In the genomic region with DNA sequence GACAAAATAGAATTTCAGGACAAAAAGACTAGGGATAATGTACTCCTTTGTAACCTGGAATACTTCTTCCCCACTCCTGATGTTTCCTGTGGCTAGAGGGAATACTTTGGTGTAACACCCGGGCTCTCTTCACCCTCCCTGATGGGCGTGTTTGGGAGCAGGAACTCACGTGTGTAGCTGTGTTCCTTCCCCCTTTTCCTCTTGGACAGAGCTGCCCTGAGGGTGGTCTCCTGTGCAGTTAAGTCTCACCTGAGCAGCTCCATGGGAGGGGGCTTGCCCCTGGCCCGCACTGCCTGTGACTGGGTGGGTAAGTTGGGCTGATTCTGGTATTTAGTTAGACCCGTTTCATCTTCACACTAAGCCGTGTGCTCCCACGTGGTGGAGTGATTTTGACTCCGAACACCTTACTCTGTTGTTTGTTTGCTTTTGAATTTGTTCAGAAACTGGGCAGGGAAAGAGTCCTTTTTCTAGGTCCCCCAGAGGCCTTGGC, we compare ENCODE assay signal across 1 cellular context.
TF ChIP-seq lines count a peak whose summit lies in the region.

No MANE protein-coding gene starts in this region.

TF ChIP-seq in HepG2, 621 proteins besides CTCF, POLR2A, EP300 and RAD21 (continued from another document):
- TF ChIP-seq, protein P1, sequence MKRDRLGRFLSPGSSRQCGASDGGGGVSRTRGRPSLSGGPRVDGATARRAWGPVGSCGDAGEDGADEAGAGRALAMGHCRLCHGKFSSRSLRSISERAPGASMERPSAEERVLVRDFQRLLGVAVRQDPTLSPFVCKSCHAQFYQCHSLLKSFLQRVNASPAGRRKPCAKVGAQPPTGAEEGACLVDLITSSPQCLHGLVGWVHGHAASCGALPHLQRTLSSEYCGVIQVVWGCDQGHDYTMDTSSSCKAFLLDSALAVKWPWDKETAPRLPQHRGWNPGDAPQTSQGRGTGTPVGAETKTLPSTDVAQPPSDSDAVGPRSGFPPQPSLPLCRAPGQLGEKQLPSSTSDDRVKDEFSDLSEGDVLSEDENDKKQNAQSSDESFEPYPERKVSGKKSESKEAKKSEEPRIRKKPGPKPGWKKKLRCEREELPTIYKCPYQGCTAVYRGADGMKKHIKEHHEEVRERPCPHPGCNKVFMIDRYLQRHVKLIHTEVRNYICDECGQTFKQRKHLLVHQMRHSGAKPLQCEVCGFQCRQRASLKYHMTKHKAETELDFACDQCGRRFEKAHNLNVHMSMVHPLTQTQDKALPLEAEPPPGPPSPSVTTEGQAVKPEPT (CRISPR knock-in tag; IDR thresholded peaks at IDR 0.05; ENCODE audit: low read depth) = peak; percentile 81; the same call in 1 of the 2 replicates
- no peak for TF ChIP-seq FLYWCH1 (CRISPR knock-in tag; IDR thresholded peaks at IDR 0.05)
- peak; percentile 57; the same call in 1 of the 2 replicates for TF ChIP-seq ZNF605 (CRISPR knock-in tag; IDR thresholded peaks at IDR 0.05)
- TF ChIP-seq RARA (CRISPR knock-in tag; IDR thresholded peaks at IDR 0.05) = peak; percentile 20; the same call in 1 of the 2 replicates
- peak; percentile 46 for TF ChIP-seq NCOA2 (CRISPR knock-in tag; IDR thresholded peaks at IDR 0.05)
- TF ChIP-seq ZFP36 (IDR thresholded peaks at IDR 0.05; ENCODE audit: borderline replicate concordance, low read depth, low read length, partially characterized antibody) = no peak
- TF ChIP-seq, protein P2, sequence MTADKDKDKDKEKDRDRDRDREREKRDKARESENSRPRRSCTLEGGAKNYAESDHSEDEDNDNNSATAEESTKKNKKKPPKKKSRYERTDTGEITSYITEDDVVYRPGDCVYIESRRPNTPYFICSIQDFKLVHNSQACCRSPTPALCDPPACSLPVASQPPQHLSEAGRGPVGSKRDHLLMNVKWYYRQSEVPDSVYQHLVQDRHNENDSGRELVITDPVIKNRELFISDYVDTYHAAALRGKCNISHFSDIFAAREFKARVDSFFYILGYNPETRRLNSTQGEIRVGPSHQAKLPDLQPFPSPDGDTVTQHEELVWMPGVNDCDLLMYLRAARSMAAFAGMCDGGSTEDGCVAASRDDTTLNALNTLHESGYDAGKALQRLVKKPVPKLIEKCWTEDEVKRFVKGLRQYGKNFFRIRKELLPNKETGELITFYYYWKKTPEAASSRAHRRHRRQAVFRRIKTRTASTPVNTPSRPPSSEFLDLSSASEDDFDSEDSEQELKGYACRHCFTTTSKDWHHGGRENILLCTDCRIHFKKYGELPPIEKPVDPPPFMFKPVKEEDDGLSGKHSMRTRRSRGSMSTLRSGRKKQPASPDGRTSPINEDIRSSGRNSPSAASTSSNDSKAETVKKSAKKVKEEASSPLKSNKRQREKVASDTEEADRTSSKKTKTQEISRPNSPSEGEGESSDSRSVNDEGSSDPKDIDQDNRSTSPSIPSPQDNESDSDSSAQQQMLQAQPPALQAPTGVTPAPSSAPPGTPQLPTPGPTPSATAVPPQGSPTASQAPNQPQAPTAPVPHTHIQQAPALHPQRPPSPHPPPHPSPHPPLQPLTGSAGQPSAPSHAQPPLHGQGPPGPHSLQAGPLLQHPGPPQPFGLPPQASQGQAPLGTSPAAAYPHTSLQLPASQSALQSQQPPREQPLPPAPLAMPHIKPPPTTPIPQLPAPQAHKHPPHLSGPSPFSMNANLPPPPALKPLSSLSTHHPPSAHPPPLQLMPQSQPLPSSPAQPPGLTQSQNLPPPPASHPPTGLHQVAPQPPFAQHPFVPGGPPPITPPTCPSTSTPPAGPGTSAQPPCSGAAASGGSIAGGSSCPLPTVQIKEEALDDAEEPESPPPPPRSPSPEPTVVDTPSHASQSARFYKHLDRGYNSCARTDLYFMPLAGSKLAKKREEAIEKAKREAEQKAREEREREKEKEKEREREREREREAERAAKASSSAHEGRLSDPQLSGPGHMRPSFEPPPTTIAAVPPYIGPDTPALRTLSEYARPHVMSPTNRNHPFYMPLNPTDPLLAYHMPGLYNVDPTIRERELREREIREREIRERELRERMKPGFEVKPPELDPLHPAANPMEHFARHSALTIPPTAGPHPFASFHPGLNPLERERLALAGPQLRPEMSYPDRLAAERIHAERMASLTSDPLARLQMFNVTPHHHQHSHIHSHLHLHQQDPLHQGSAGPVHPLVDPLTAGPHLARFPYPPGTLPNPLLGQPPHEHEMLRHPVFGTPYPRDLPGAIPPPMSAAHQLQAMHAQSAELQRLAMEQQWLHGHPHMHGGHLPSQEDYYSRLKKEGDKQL (CRISPR knock-in tag; IDR thresholded peaks at IDR 0.05; ENCODE audit: low read depth) = no peak
- no peak for TF ChIP-seq CCDC6 (CRISPR knock-in tag; IDR thresholded peaks at IDR 0.05)
- TF ChIP-seq ONECUT2 (CRISPR knock-in tag; IDR thresholded peaks at IDR 0.05) = peak; percentile 38; the same call in 1 of the 2 replicates
- peak; percentile 45; the same call in 1 of the 2 replicates for TF ChIP-seq ARNT2 (CRISPR knock-in tag; IDR thresholded peaks at IDR 0.05; ENCODE audit: low read depth)
- no peak for TF ChIP-seq ZNF20 (CRISPR knock-in tag; IDR thresholded peaks at IDR 0.05)
- TF ChIP-seq JARID2 (CRISPR knock-in tag; IDR thresholded peaks at IDR 0.05; ENCODE audit: insufficient replicate concordance) = peak; percentile 89
- TF ChIP-seq ZNF773 (CRISPR knock-in tag; IDR thresholded peaks at IDR 0.05; ENCODE audit: borderline replicate concordance) = 0 out of 2 replicates have a peak, but pooled peaks have one; percentile 51
- TF ChIP-seq MAFG (CRISPR knock-in tag; IDR thresholded peaks at IDR 0.05) = no peak
- TF ChIP-seq, protein P3, sequence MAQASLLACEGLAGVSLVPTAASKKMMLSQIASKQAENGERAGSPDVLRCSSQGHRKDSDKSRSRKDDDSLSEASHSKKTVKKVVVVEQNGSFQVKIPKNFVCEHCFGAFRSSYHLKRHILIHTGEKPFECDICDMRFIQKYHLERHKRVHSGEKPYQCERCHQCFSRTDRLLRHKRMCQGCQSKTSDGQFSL (CRISPR knock-in tag; IDR thresholded peaks at IDR 0.05) = no peak
- TF ChIP-seq HDAC1 (CRISPR knock-in tag; IDR thresholded peaks at IDR 0.05) = peak; percentile 76
- no peak; the same call in 1 of the 2 replicates for TF ChIP-seq MIER2 (CRISPR knock-in tag; IDR thresholded peaks at IDR 0.05)
- no peak for TF ChIP-seq ZNF326 (CRISPR knock-in tag; IDR thresholded peaks at IDR 0.05; ENCODE audit: borderline replicate concordance)
- no peak for TF ChIP-seq ZNF776 (CRISPR knock-in tag; IDR thresholded peaks at IDR 0.05)
- TF ChIP-seq, protein P4, sequence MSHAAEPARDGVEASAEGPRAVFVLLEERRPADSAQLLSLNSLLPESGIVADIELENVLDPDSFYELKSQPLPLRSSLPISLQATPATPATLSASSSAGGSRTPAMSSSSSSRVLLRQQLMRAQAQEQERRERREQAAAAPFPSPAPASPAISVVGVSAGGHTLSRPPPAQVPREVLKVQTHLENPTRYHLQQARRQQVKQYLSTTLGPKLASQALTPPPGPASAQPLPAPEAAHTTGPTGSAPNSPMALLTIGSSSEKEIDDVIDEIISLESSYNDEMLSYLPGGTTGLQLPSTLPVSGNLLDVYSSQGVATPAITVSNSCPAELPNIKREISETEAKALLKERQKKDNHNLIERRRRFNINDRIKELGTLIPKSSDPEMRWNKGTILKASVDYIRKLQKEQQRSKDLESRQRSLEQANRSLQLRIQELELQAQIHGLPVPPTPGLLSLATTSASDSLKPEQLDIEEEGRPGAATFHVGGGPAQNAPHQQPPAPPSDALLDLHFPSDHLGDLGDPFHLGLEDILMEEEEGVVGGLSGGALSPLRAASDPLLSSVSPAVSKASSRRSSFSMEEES (CRISPR knock-in tag; IDR thresholded peaks at IDR 0.05) = peak; percentile 88
- TF ChIP-seq ZBTB7B (CRISPR knock-in tag; IDR thresholded peaks at IDR 0.05) = peak; percentile 78
- peak; percentile 86; the same call in 1 of the 2 replicates for TF ChIP-seq REPIN1 (CRISPR knock-in tag; IDR thresholded peaks at IDR 0.05; ENCODE audit: borderline replicate concordance, low read depth)
- peak; percentile 94 for TF ChIP-seq POLR2AphosphoS5 (IDR thresholded peaks at IDR 0.05; ENCODE audit: low read depth, low read length)
- peak; percentile 75; the same call in 1 of the 2 replicates for TF ChIP-seq SPEN (CRISPR knock-in tag; IDR thresholded peaks at IDR 0.05; ENCODE audit: low read depth)
- TF ChIP-seq ZNF34 (CRISPR knock-in tag; IDR thresholded peaks at IDR 0.05; ENCODE audit: borderline replicate concordance) = peak; percentile 68; the same call in 1 of the 2 replicates
- peak; percentile 51; the same call in 1 of the 2 replicates for TF ChIP-seq NFIC (IDR thresholded peaks at IDR 0.05; ENCODE audit: low read length)
- TF ChIP-seq ZNF296 (CRISPR knock-in tag; conservative IDR thresholded peaks at IDR 0.05) = no peak
- no peak for TF ChIP-seq CHCHD3 (CRISPR knock-in tag; IDR thresholded peaks at IDR 0.05)
- TF ChIP-seq, protein P5, sequence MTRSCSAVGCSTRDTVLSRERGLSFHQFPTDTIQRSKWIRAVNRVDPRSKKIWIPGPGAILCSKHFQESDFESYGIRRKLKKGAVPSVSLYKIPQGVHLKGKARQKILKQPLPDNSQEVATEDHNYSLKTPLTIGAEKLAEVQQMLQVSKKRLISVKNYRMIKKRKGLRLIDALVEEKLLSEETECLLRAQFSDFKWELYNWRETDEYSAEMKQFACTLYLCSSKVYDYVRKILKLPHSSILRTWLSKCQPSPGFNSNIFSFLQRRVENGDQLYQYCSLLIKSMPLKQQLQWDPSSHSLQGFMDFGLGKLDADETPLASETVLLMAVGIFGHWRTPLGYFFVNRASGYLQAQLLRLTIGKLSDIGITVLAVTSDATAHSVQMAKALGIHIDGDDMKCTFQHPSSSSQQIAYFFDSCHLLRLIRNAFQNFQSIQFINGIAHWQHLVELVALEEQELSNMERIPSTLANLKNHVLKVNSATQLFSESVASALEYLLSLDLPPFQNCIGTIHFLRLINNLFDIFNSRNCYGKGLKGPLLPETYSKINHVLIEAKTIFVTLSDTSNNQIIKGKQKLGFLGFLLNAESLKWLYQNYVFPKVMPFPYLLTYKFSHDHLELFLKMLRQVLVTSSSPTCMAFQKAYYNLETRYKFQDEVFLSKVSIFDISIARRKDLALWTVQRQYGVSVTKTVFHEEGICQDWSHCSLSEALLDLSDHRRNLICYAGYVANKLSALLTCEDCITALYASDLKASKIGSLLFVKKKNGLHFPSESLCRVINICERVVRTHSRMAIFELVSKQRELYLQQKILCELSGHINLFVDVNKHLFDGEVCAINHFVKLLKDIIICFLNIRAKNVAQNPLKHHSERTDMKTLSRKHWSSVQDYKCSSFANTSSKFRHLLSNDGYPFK (CRISPR knock-in tag; IDR thresholded peaks at IDR 0.05; ENCODE audit: borderline replicate concordance) = peak; percentile 60; the same call in 1 of the 2 replicates
TF ChIP-seq in HepG2: peak in this region for 292.
